14 cellular contexts compared by ENCODE assay signal in genomic region chr15:68274184-68274848, GRCh38. TPM values are rescaled to one million over a fixed set of nuclear protein-coding genes. Genes with fewer than 3 reads are reported as not detected.
DNase-seq lines count a peak whose midpoint lies in the region; ATAC-seq and TF ChIP-seq lines count a peak whose summit lies in the region.
"Had no signal": no experiment of that assay in that cellular context is flagged by ENCODE, and none has a peak within 500 bp of the region (broad histone marks: within the 10 kb centered on the region; RNA-seq: fewer than 3 reads in every experiment).

No MANE protein-coding gene starts in this region.

- H3K4me3 ChIP-seq in right lobe of liver (no peak overlapping the region), stomach smooth muscle (ENCODE audit: low read length in 2 of 2) (no peak overlapping the region), GM23338 (no peak overlapping the region), HAP-1 (no peak overlapping the region)

- no peak overlapping the region for H3K9ac ChIP-seq in stomach smooth muscle (ENCODE audit: low read length in 2 of 2)

- peak; percentile 42 for DNase-seq in Ammon's horn (ENCODE audit: low spot score)
- no peak for DNase-seq in right lobe of liver
- DNase-seq in GM23338 (ENCODE audit: low spot score): no peak
- DNase-seq in T-helper 9 cell: no peak
- DNase-seq in glomerular visceral epithelial cell (ENCODE audit: extremely low spot score): no peak
- no peak for DNase-seq in HAP-1 (ENCODE audit: low spot score in 2 of 2)
- DNase-seq: ACHN; CD4-positive, CD25-positive, alpha-beta regulatory T cell; DMS79; NCI-H69; nucleus accumbens had no signal

- in situ Hi-C loops in HAP-1 (cut with MboI; ENCODE audit: low sequenced_read_pairs): no loop called here

- no peak overlapping the region for H3K4me2 ChIP-seq in GM23338

- TF ChIP-seq CTCF in brain (conservative IDR thresholded peaks at IDR 0.05): no peak
- no peak for TF ChIP-seq CTCF in right lobe of liver (IDR thresholded peaks at IDR 0.05)
- no peak for TF ChIP-seq CTCF in GM23338 (conservative IDR thresholded peaks at IDR 0.05; ENCODE audit: low read depth in 2 of 2)

- peaks cover 9% of the 10 kb centered on the region for H4K20me1 ChIP-seq in GM23338 (replicated peaks; ENCODE audit: insufficient read depth)

- H3K4me1 ChIP-seq in right lobe of liver (peaks cover 0 to 40% (median 13%) of the 10 kb centered on the region in 4 donors), stomach smooth muscle (ENCODE audit: control insufficient read depth, insufficient read depth, low read length) (peaks cover 41% of the 10 kb centered on the region), GM23338 (ENCODE audit: insufficient read depth) (peaks cover 39% of the 10 kb centered on the region), HAP-1 (peaks cover 10% of the 10 kb centered on the region)

- peaks cover 22% of the 10 kb centered on the region; the same call in 1 of the 2 replicates for H3F3A ChIP-seq in GM23338 (replicated peaks; ENCODE audit: low read depth)

- H3K36me3 Mint-ChIP-seq in brain (no peaks in the 10 kb centered on the region), GM23338 (ENCODE audit: low read depth) (0 out of 3 replicates have a peak, but pooled peaks cover 4% of the 10 kb centered on the region)
- H3K36me3 Mint-ChIP-seq: CD4-positive, CD25-positive, alpha-beta regulatory T cell had no signal

- TF ChIP-seq POLR2A in right lobe of liver (IDR thresholded peaks at IDR 0.05): no peak

- H3K9me3 ChIP-seq in right lobe of liver: no peaks in the 10 kb centered on the region
- H3K9me3 ChIP-seq in stomach smooth muscle (ENCODE audit: control insufficient read depth in 2 of 2, low read length in 2 of 2): no peaks in the 10 kb centered on the region
- H3K9me3 ChIP-seq in HAP-1: no peaks in the 10 kb centered on the region

- H3K27ac Mint-ChIP-seq in brain: peak overlapping the region in 3 of 5 experiments; percentile 37 to 99 (median 55)
- no peak overlapping the region for H3K27ac Mint-ChIP-seq in GM23338

- H3K79me2 ChIP-seq in GM23338 (replicated peaks; ENCODE audit: insufficient read depth): peaks cover 11% of the 10 kb centered on the region

- H3K4me3 Mint-ChIP-seq in brain (peak overlapping the region in 2 of 5 experiments; percentile 13 to 60), GM23338 (no peak overlapping the region)

- no peak for ATAC-seq in right lobe of liver
- ATAC-seq in GM23338: no peak
- ATAC-seq: sciatic nerve had no signal

- 68% methylated on average over 5 of the region's 5 CpGs for WGBS in right lobe of liver (ENCODE audit: insufficient coverage, low coverage, low lambda C conversion rate, missing lambda C conversion rate)

- intact Hi-C loops in right lobe of liver (cut with DNase I): no loop called here

- H3K9me2 ChIP-seq in GM23338 (ENCODE audit: insufficient read depth): no peaks in the 10 kb centered on the region

- peaks cover 7% of the 10 kb centered on the region for H3K27me3 Mint-ChIP-seq in brain
- H3K27me3 Mint-ChIP-seq in GM23338 (ENCODE audit: insufficient read depth, low read depth, poor library complexity): peaks cover 9% of the 10 kb centered on the region

- H3K36me3 ChIP-seq in right lobe of liver (no peaks in the 10 kb centered on the region), stomach smooth muscle (ENCODE audit: control insufficient read depth in 2 of 2, insufficient read depth in 2 of 2, low read length in 2 of 2) (no peaks in the 10 kb centered on the region), GM23338 (ENCODE audit: insufficient read depth) (no peaks in the 10 kb centered on the region), HAP-1 (replicated peaks) (peaks cover 4% of the 10 kb centered on the region; the same call in 1 of the 2 replicates)

- peaks cover 0 to 4% (median 0%) of the 10 kb centered on the region in 5 experiments for H3K9me3 Mint-ChIP-seq in brain
- no peaks in the 10 kb centered on the region for H3K9me3 Mint-ChIP-seq in GM23338
- H3K9me3 Mint-ChIP-seq: CD4-positive, CD25-positive, alpha-beta regulatory T cell had no signal

- H3K4me1 Mint-ChIP-seq in brain: peaks cover 46% of the 10 kb centered on the region
- peaks cover 34% of the 10 kb centered on the region for H3K4me1 Mint-ChIP-seq in GM23338

- no peak overlapping the region for H2AFZ ChIP-seq in GM23338

- H3K27ac ChIP-seq in right lobe of liver (peak overlapping the region; percentile 31 to 94 (median 84)), stomach smooth muscle (ENCODE audit: low read length) (peak overlapping the region; percentile 100), GM23338 (ENCODE audit: low read depth) (no peak overlapping the region)

- H3K27me3 ChIP-seq in right lobe of liver (no peaks in the 10 kb centered on the region), stomach smooth muscle (ENCODE audit: control insufficient read depth in 1 of 2, insufficient read depth in 2 of 2, low read length in 2 of 2) (no peaks in the 10 kb centered on the region), GM23338 (ENCODE audit: insufficient read depth) (no peaks in the 10 kb centered on the region), HAP-1 (ENCODE audit: low read depth) (no peaks in the 10 kb centered on the region)

TF ChIP-seq in GM23338, 12 proteins besides CTCF, POLR2A, EP300 and RAD21 (continues in another document):
- no peak for TF ChIP-seq REST (IDR thresholded peaks at IDR 0.05; ENCODE audit: unreplicated experiment)
- TF ChIP-seq EZH2phosphoT487 (IDR thresholded peaks at IDR 0.05; ENCODE audit: unreplicated experiment): no peak
- no peak for TF ChIP-seq POLR2AphosphoS5 (IDR thresholded peaks at IDR 0.05; ENCODE audit: low read depth)

RNA-seq across cellular contexts. Expression of gene FEM1B, which starts 3.2 kb away (rescaled TPM):
- polyA plus RNA-seq in brain (ENCODE audit: insufficient read depth, low read depth, low replicate concordance): 15.5 TPM
- total RNA-seq in right lobe of liver: 10 to 100 TPM; 17.7 to 28.3 (median 23.1) TPM
- 82.0 and 82.4 TPM in 2 replicates for total RNA-seq in GM23338 (2014; rRNA removed; shearing (Covaris generic))
- polyA plus RNA-seq in GM23338 (2016; fragmentation: Nextera tagmentation; extraction: Ambion mirVana): 11.6 and 13.0 TPM in 2 replicates

RNA-seq across cellular contexts. Expression of gene CLN6, which starts 44.8 kb away (rescaled TPM):
- polyA plus RNA-seq in brain (ENCODE audit: insufficient read depth, low read depth, low replicate concordance) (21.5 TPM), GM23338 (2016; fragmentation: Nextera tagmentation; extraction: Ambion mirVana) (20.0 and 20.7 TPM in 2 replicates)
- 10 to 100 TPM; 10.7 to 24.3 (median 15.2) TPM for total RNA-seq in right lobe of liver
- total RNA-seq in GM23338 (2014; rRNA removed; shearing (Covaris generic)): 69.5 and 87.4 TPM in 2 replicates
